Comparison of ENCODE assay signal across 8 cellular contexts in genomic region chr17:47615766-47616424, GRCh38. TPM values are rescaled to one million over a fixed set of nuclear protein-coding genes. Genes with fewer than 3 reads are reported as not detected.
DNase-seq lines count a peak whose midpoint lies in the region; ATAC-seq and TF ChIP-seq lines count a peak whose summit lies in the region.

No MANE protein-coding gene starts in this region.

- WGBS in transverse colon (ENCODE audit: low coverage in 1 of 2), 2 donors, result 74 to 82% methylated on average over 7 to 8 of the region's 8 CpGs

- DNase-seq in AML-193 (lab: John Stamatoyannopoulos, UW), result peak; percentile 72 to 80
- peak; percentile 44 for DNase-seq in GM13977 (ENCODE audit: low spot score)
- DNase-seq in NCI-H69 (lab: John Stamatoyannopoulos, UW), result peak; percentile 67
- peak; percentile 27 for DNase-seq in brain pericyte (ENCODE audit: low read depth, low spot score)
- DNase-seq in kidney tubule cell (ENCODE audit: low spot score), result peak; percentile 64
- no peak for DNase-seq in transverse colon

- ATAC-seq in HG02571 (IDR thresholded peaks at IDR 0.05; ENCODE audit: unreplicated experiment), result no peak
- no peak for ATAC-seq in GM18867 (IDR thresholded peaks at IDR 0.05; ENCODE audit: unreplicated experiment)

- no peaks in the 10 kb centered on the region for H3K4me1 ChIP-seq in transverse colon

- in situ Hi-C loops in GM13977 (cut with MboI; ENCODE audit: low pct_unique_long_range_greater_than_20kb, low sequenced_read_pairs, unreplicated experiment) (loop anchor here (10.0 kb wide), 1 partner anchor 111 kb away; no protein-coding TSS in a partner anchor), transverse colon (cut with MboI; ENCODE audit: low pct_ligation_motif_present in 1 of 4, low pct_unique_long_range_greater_than_20kb in 1 of 4, low sequenced_read_pairs in 3 of 4) (loop anchor here (25.0 kb wide), 4 partner anchors 104 to 379 kb away; no protein-coding TSS in a partner anchor)

- H3K4me3 ChIP-seq in transverse colon, result no peak overlapping the region

- no peaks in the 10 kb centered on the region for H3K27me3 ChIP-seq in transverse colon

- no peak for TF ChIP-seq POLR2A in transverse colon (IDR thresholded peaks at IDR 0.05)

- TF ChIP-seq CTCF in GM13977 (IDR thresholded peaks at IDR 0.05; ENCODE audit: extremely low read depth, insufficient read depth, missing control alignments) (peak; percentile 60), transverse colon (IDR thresholded peaks at IDR 0.05) (peak; percentile 76 to 81 (median 78))

- no peaks in the 10 kb centered on the region for H3K9me3 ChIP-seq in transverse colon

- peaks cover 0 to 67% (median 28%) of the 10 kb centered on the region in 4 donors for H3K36me3 ChIP-seq in transverse colon

- TF ChIP-seq EP300 in transverse colon (IDR thresholded peaks at IDR 0.05; ENCODE audit: low read depth), result no peak

- intact Hi-C loops in transverse colon (cut with DNase I; ENCODE audit: low total_unique reads), result no loop called here

- peak overlapping the region in 1 of 4 donors; percentile 15 for H3K27ac ChIP-seq in transverse colon

RNA-seq across cellular contexts. Expression of gene KPNB1, which starts 33.8 kb away (rescaled TPM):
- 100 to 1,000 TPM in 3 of 4 donors, 10 to 100 TPM in 1; 39.2 to 176 (median 133) TPM for total RNA-seq in transverse colon
